ENCODE assay signal across 32 cellular contexts in the genomic region with DNA sequence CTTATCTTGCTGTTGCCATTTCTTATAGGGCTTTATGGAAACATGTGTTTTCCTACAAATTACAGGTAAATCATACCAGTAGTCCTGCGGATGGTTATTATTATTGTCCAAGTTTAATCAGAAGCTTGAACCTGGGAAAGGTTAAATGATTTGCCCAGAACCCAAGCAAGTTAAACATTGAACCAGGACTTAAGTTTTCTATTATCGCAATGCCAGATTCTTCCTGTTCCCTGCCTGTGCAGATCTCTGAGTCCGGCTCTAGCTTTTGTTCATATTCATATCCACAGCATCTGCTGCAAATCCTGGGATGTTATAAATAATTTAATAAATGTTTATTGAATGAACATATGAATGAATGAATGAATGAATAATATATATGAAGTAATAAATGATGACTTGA. TPM values are rescaled to one million over a fixed set of nuclear protein-coding genes. Genes with fewer than 3 reads are reported as not detected.
DNase-seq lines count a peak whose midpoint lies in the region; ATAC-seq and TF ChIP-seq lines count a peak whose summit lies in the region.
"Had no signal": no experiment of that assay in that cellular context is flagged by ENCODE, and none has a peak within 500 bp of the region (broad histone marks: within the 10 kb centered on the region; RNA-seq: fewer than 3 reads in every experiment).

No MANE protein-coding gene starts in this region.

- no peak for ATAC-seq in activated T-cell treated with anti-CD3 and anti-CD28 coated beads, Interleukin-2, amount 50 U/mL, for 72 hours (replicated peaks in 1 of 2)
- no peak for ATAC-seq in central memory CD8-positive, alpha-beta T cell (replicated peaks; ENCODE audit: extremely low read depth, poor library complexity, severe bottlenecking)
- no peak for ATAC-seq in HG02623 (IDR thresholded peaks at IDR 0.05; ENCODE audit: unreplicated experiment)
- ATAC-seq: heart left ventricle, natural killer cell, Right ventricle myocardium inferior, T-helper 17 cell had no signal

- 25 to 80% (median 32%) methylated on average over 3 of the region's 3 CpGs for WGBS in stomach, 5 donors
- 63 to 97% methylated on average over 3 of the region's 3 CpGs for WGBS in tibial nerve, 2 donors

- intact Hi-C loops in stomach (cut with DNase I; ENCODE audit: low total_unique reads) = no loop called here

- H3K27me3 ChIP-seq in stomach (no peaks in the 10 kb centered on the region), tibial nerve (no peaks in the 10 kb centered on the region)
- H3K27me3 ChIP-seq: heart left ventricle, suprapubic skin, uterus had no signal

- H3K4me3 Mint-ChIP-seq in activated T-cell treated with anti-CD3 and anti-CD28 coated beads, Interleukin-2, amount 50 U/mL, for 72 hours = peak overlapping the region in 1 of 2 donors; percentile 63
- H3K4me3 Mint-ChIP-seq in central memory CD8-positive, alpha-beta T cell = no peak overlapping the region
- H3K4me3 Mint-ChIP-seq: activated naive CD4-positive, alpha-beta T cell treated with anti-CD3 and anti-CD28 coated beads, Interleukin-2, amount 50 U/mL, for 24 hours; HFFc6; natural killer cell; stimulated activated naive B cell treated with anti-CD40 and anti-IgM and Interleukin-4, amounts not matched to agents 10 μg/mL and 1 μg/mL and 100 μg/mL, for 72 hours; T-helper 17 cell had no signal

- TF ChIP-seq EP300 in stomach (IDR thresholded peaks at IDR 0.05) = no peak
- no peak for TF ChIP-seq EP300 in tibial nerve (IDR thresholded peaks at IDR 0.05)

- H3K9me3 ChIP-seq in stomach (no peaks in the 10 kb centered on the region), tibial nerve (no peaks in the 10 kb centered on the region)
- H3K9me3 ChIP-seq: heart left ventricle, mucosa of descending colon, suprapubic skin, uterus had no signal

- peak overlapping the region; percentile 77 for H3K27ac Mint-ChIP-seq in activated T-cell treated with anti-CD3 and anti-CD28 coated beads, Interleukin-2, amount 50 U/mL, for 72 hours
- peak overlapping the region; percentile 65 for H3K27ac Mint-ChIP-seq in central memory CD8-positive, alpha-beta T cell (ENCODE audit: low read depth)
- H3K27ac Mint-ChIP-seq: activated naive CD4-positive, alpha-beta T cell treated with anti-CD3 and anti-CD28 coated beads, Interleukin-2, amount 50 U/mL, for 24 hours; HFFc6; stimulated activated naive B cell treated with anti-CD40 and anti-IgM and Interleukin-4, amounts not matched to agents 10 μg/mL and 1 μg/mL and 100 μg/mL, for 72 hours had no signal

- DNase-seq in activated T-cell treated with anti-CD3 and anti-CD28 coated beads, Interleukin-2, amount 50 U/mL, for 72 hours = no peak
- DNase-seq in activated T-cell treated with anti-CD3 and anti-CD28 coated beads, Interleukin-2, amount 50 U/mL, for 48 hours = no peak
- no peak for DNase-seq in central memory CD8-positive, alpha-beta T cell (ENCODE audit: low spot score in 2 of 2)
- DNase-seq in kidney tubule cell (ENCODE audit: low spot score) (peak; percentile 60), stomach (no peak), tibial nerve (ENCODE audit: low spot score in 2 of 2) (no peak), NCI-H345 (lab: John Stamatoyannopoulos, UW) (no peak)
- DNase-seq: 8988T; activated CD4-positive, alpha-beta T cell treated with anti-CD3 and anti-CD28 coated beads, Interleukin-2, amount 50 U/mL, for 48 hours; amygdala; effector CD8-positive, alpha-beta T cell; erythroblast; GOT3; heart left ventricle; HFFc6; mucosa of descending colon; natural killer cell; NCI-H1417; NCI-H2029 treated with DMSO at 0.1 percent for 48 hours; NCI-H526 treated with DMSO at 0.1 percent for 48 hours; NK-92 treated with Interleukin-12 subunit alpha and Interleukin-12 subunit beta, amount 100 ng/mL, for 24 hours; occipital lobe; stimulated activated naive B cell treated with anti-CD40 and anti-IgM and Interleukin-4, amounts not matched to agents 10 μg/mL and 1 μg/mL and 100 μg/mL, for 72 hours; T-helper 17 cell; uterus had no signal

- H3K27me3 Mint-ChIP-seq in activated T-cell treated with anti-CD3 and anti-CD28 coated beads, Interleukin-2, amount 50 U/mL, for 72 hours (ENCODE audit: low read depth) = no peaks in the 10 kb centered on the region
- H3K27me3 Mint-ChIP-seq in central memory CD8-positive, alpha-beta T cell = no peaks in the 10 kb centered on the region
- H3K27me3 Mint-ChIP-seq: activated naive CD4-positive, alpha-beta T cell treated with anti-CD3 and anti-CD28 coated beads, Interleukin-2, amount 50 U/mL, for 24 hours; stimulated activated naive B cell treated with anti-CD40 and anti-IgM and Interleukin-4, amounts not matched to agents 10 μg/mL and 1 μg/mL and 100 μg/mL, for 72 hours; T-helper 17 cell had no signal

- H3K36me3 ChIP-seq in stomach (no peaks in the 10 kb centered on the region), tibial nerve (no peaks in the 10 kb centered on the region)
- H3K36me3 ChIP-seq: heart left ventricle, suprapubic skin, uterus had no signal

- peaks cover 0 to 3% of the 10 kb centered on the region in 2 donors for H3K36me3 Mint-ChIP-seq in activated T-cell treated with anti-CD3 and anti-CD28 coated beads, Interleukin-2, amount 50 U/mL, for 72 hours (ENCODE audit: insufficient read depth in 2 of 2)
- H3K36me3 Mint-ChIP-seq in central memory CD8-positive, alpha-beta T cell (ENCODE audit: insufficient read depth) = no peaks in the 10 kb centered on the region
- H3K36me3 Mint-ChIP-seq: activated naive CD4-positive, alpha-beta T cell treated with anti-CD3 and anti-CD28 coated beads, Interleukin-2, amount 50 U/mL, for 24 hours; natural killer cell had no signal

- H3K4me1 ChIP-seq in stomach (peaks cover 42 to 95% (median 73%) of the 10 kb centered on the region in 4 donors), tibial nerve (peaks cover 0 to 60% (median 12%) of the 10 kb centered on the region in 4 donors)

- H3K4me3 ChIP-seq in stomach = no peak overlapping the region
- H3K4me3 ChIP-seq in tibial nerve = no peak overlapping the region
- H3K4me3 ChIP-seq: heart left ventricle, lung, mucosa of descending colon, suprapubic skin, uterus had no signal

- H3K27ac ChIP-seq in stomach = peak overlapping the region in 3 of 5 donors; percentile 72 to 81 (median 81)
- H3K27ac ChIP-seq in tibial nerve = no peak overlapping the region
- H3K27ac ChIP-seq: HL-60, KMS-11, suprapubic skin had no signal

- no peaks in the 10 kb centered on the region for H3K9me3 Mint-ChIP-seq in activated T-cell treated with anti-CD3 and anti-CD28 coated beads, Interleukin-2, amount 50 U/mL, for 72 hours
- H3K9me3 Mint-ChIP-seq in central memory CD8-positive, alpha-beta T cell = no peaks in the 10 kb centered on the region
- H3K9me3 Mint-ChIP-seq: activated naive CD4-positive, alpha-beta T cell treated with anti-CD3 and anti-CD28 coated beads, Interleukin-2, amount 50 U/mL, for 24 hours; HFFc6; natural killer cell; stimulated activated naive B cell treated with anti-CD40 and anti-IgM and Interleukin-4, amounts not matched to agents 10 μg/mL and 1 μg/mL and 100 μg/mL, for 72 hours had no signal

- no peak for TF ChIP-seq POLR2A in stomach (IDR thresholded peaks at IDR 0.05)
- TF ChIP-seq POLR2A in tibial nerve (IDR thresholded peaks at IDR 0.05) = no peak

- TF ChIP-seq CTCF in stomach (IDR thresholded peaks at IDR 0.05) (no peak), tibial nerve (IDR thresholded peaks at IDR 0.05) (no peak)

- peaks cover 74% of the 10 kb centered on the region for H3K4me1 Mint-ChIP-seq in activated T-cell treated with anti-CD3 and anti-CD28 coated beads, Interleukin-2, amount 50 U/mL, for 72 hours (ENCODE audit: low read depth)
- H3K4me1 Mint-ChIP-seq in central memory CD8-positive, alpha-beta T cell = peaks cover 57% of the 10 kb centered on the region

RNA-seq across cellular contexts. Expression of a gene that starts 12.5 kb away (rescaled TPM):
- 10 to 100 TPM; 50.4 to 67.7 TPM for total RNA-seq in activated T-cell treated with anti-CD3 and anti-CD28 coated beads, Interleukin-2, amount 50 U/mL, for 72 hours
- 100 to 1,000 TPM; 185 to 885 (median 487) TPM for total RNA-seq in stomach
- 10 to 100 TPM in 1 of 3 donors, 1 to 10 TPM in 2; 8.0 to 14.6 (median 8.9) TPM for polyA plus RNA-seq in stomach
- 100 to 1,000 TPM; 183 to 293 (median 242) TPM for total RNA-seq in tibial nerve

Comparison
In these comparisons a context has a peak if more than half of its experiments do, and no peak if none do; other contexts are left out.
1. H3K27ac ChIP-seq: peak in stomach (3 of 5); none in tibial nerve (0 of 4).